In genomic region chrX:111244238-111244750, GRCh38 we compare ENCODE assay signal across 8 cellular contexts. TPM values are rescaled to one million over a fixed set of nuclear protein-coding genes. Genes with fewer than 3 reads are reported as not detected.
DNase-seq lines count a peak whose midpoint lies in the region; ATAC-seq and TF ChIP-seq lines count a peak whose summit lies in the region.

No MANE protein-coding gene starts in this region.

- H3K4me3 Mint-ChIP-seq in T-cell = no peak overlapping the region

- CTCF ChIA-PET in T-cell (lab: Charles Lee) = interaction anchor here (0.5 to 1.0 kb wide), 3 partner anchors 144 to 397 kb away, joined by 3 to 4 read pairs (median 4); no protein-coding TSS in a partner anchor

- no peaks in the 10 kb centered on the region for H3K4me1 Mint-ChIP-seq in T-cell

- no peak overlapping the region for H3K4me3 ChIP-seq in heart left ventricle
- H3K4me3 ChIP-seq in uterus = no peak overlapping the region

- H3K36me3 ChIP-seq in heart left ventricle (no peaks in the 10 kb centered on the region), uterus (no peaks in the 10 kb centered on the region)

- H3K27ac Mint-ChIP-seq in T-cell = no peak overlapping the region

- peak in 10 of 12 donors; percentile 18 to 49 (median 29) for TF ChIP-seq CTCF in heart left ventricle (IDR thresholded peaks at IDR 0.05)
- TF ChIP-seq CTCF in foreskin keratinocyte (conservative IDR thresholded peaks at IDR 0.05) = peak; percentile 62
- TF ChIP-seq CTCF in uterus (IDR thresholded peaks at IDR 0.05) = peak in 3 of 4 experiments; percentile 33 to 49 (median 47)

- intact Hi-C loops in heart left ventricle (cut with DNase I) (loop anchor here in 7 of 10 donors (5.0 to 10.0 kb wide), 4 partner anchors 259 to 789 kb away; no protein-coding TSS in a partner anchor), left cardiac atrium (cut with DNase I) (no loop called here), uterus (cut with DNase I; ENCODE audit: low total_unique reads) (no loop called here)

- no peaks in the 10 kb centered on the region for H3K36me3 Mint-ChIP-seq in T-cell

- H3K9me3 ChIP-seq in heart left ventricle (no peaks in the 10 kb centered on the region), uterus (no peaks in the 10 kb centered on the region)

- H3K27ac ChIP-seq in heart left ventricle (no peak overlapping the region), foreskin keratinocyte (no peak overlapping the region), uterus (no peak overlapping the region)

- H3K27me3 Mint-ChIP-seq in T-cell = peaks cover 0 to 26% of the 10 kb centered on the region in 2 donors

- no peaks in the 10 kb centered on the region for H3K9me3 Mint-ChIP-seq in T-cell

- DNase-seq in heart left ventricle (no peak), left cardiac atrium (no peak), OCI-M1 (lab: John Stamatoyannopoulos, UW) (peak; percentile 12), foreskin keratinocyte (no peak), uterus (no peak), T-cell (no peak)

- no peak for TF ChIP-seq POLR2A in heart left ventricle (IDR thresholded peaks at IDR 0.05)
- no peak for TF ChIP-seq POLR2A in uterus (IDR thresholded peaks at IDR 0.05)

- H3K27me3 ChIP-seq in heart left ventricle (peaks cover 0 to 38% (median 0%) of the 10 kb centered on the region in 9 donors), foreskin keratinocyte (no peaks in the 10 kb centered on the region), uterus (no peaks in the 10 kb centered on the region)

- WGBS in heart left ventricle, 4 donors = 31 to 53% (median 47%) methylated on average over 2 of the region's 2 CpGs

- H3K4me1 ChIP-seq in heart left ventricle (no peaks in the 10 kb centered on the region), foreskin keratinocyte (no peaks in the 10 kb centered on the region), uterus (no peaks in the 10 kb centered on the region)

- POLR2A ChIA-PET in T-cell (lab: Charles Lee) = no interaction called here

- no peak for ATAC-seq in heart left ventricle
- ATAC-seq in left cardiac atrium = no peak
- no peak for ATAC-seq in foreskin keratinocyte
- ATAC-seq in GM21528 (IDR thresholded peaks at IDR 0.05; ENCODE audit: low FRiP score, unreplicated experiment) = no peak
- no peak for ATAC-seq in T-cell (replicated peaks in 1 of 4)
- ATAC-seq in HG02623 (IDR thresholded peaks at IDR 0.05; ENCODE audit: unreplicated experiment) = no peak

RNA-seq across cellular contexts. Expression of gene CAPN6, which starts 26.0 kb away (rescaled TPM):
- 1 to 10 TPM in 1 of 9 donors, under 1 TPM in 4, not detected in 4; 0.05 to 2.2 (median 0.46) TPM for total RNA-seq in heart left ventricle
- polyA plus RNA-seq in heart left ventricle = under 1 TPM in 1 of 2 donors, not detected in 1; 0.04 TPM
- total RNA-seq in left cardiac atrium = under 1 TPM; 0.09 to 0.18 TPM
- 0.14 and 0.32 TPM in 2 replicates for total RNA-seq in foreskin keratinocyte
- polyA plus RNA-seq in foreskin keratinocyte = 0.08 and 0.25 TPM in 2 replicates
- total RNA-seq in uterus = 100 to 1,000 TPM in 1 of 4 donors, 10 to 100 TPM in 2, under 1 TPM in 1; 0.26 to 112 (median 12.4) TPM
- not detected for total RNA-seq in T-cell

Comparison
In these comparisons a context has a peak if more than half of its experiments do, and no peak if none do; other contexts are left out.
1. intact Hi-C loops: an anchor here in heart left ventricle (5.0 to 10.0 kb wide); none called in left cardiac atrium and uterus.